In the genomic region with DNA sequence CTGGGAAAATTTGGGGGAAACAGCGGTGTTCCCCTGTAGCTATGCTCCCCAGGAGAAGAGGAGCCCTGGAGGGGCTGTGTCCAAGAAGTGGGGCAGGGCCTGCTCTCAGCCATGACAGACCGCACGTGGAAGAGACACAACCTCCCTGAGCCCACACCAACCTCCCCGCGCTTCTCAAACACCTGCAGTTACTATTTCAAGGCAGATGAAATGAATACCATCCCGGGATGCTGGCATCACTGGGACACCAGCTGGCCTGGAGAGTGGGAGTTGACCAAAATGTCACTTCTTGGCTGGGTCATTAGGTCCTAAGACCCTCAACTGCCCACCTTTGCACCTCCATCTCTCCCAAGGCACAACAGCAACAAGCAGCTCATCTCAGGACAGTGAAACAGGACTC, we compare ENCODE assay signal across 20 cellular contexts. TPM values are rescaled to one million over a fixed set of nuclear protein-coding genes. Genes with fewer than 3 reads are reported as not detected.
DNase-seq lines count a peak whose midpoint lies in the region; ATAC-seq and TF ChIP-seq lines count a peak whose summit lies in the region.
"Had no signal": no experiment of that assay in that cellular context is flagged by ENCODE, and none has a peak within 500 bp of the region (broad histone marks: within the 10 kb centered on the region; RNA-seq: fewer than 3 reads in every experiment).

No MANE protein-coding gene starts in this region.

- no peaks in the 10 kb centered on the region for H3K9me3 ChIP-seq in CD8-positive, alpha-beta T cell (ENCODE audit: low read length)
- H3K9me3 ChIP-seq in gastrocnemius medialis = no peaks in the 10 kb centered on the region

- H3K4me3 ChIP-seq in CD8-positive, alpha-beta T cell (ENCODE audit: low read depth, low read length) = no peak overlapping the region
- no peak overlapping the region for H3K4me3 ChIP-seq in gastrocnemius medialis

- no peaks in the 10 kb centered on the region for H3K4me1 ChIP-seq in CD8-positive, alpha-beta T cell (ENCODE audit: insufficient read depth, low read length)
- H3K4me1 ChIP-seq in gastrocnemius medialis = peaks cover 60 to 65% of the 10 kb centered on the region in 2 donors

- no peaks in the 10 kb centered on the region for H3K27me3 Mint-ChIP-seq in CD8-positive, alpha-beta T cell (ENCODE audit: low read depth)

- ATAC-seq in CD8-positive, alpha-beta T cell = no peak
- ATAC-seq in gastrocnemius medialis = peak; percentile 72 to 87
- no peak for ATAC-seq in GM18517 (IDR thresholded peaks at IDR 0.05; ENCODE audit: unreplicated experiment)
- ATAC-seq in GM19023 (IDR thresholded peaks at IDR 0.05; ENCODE audit: unreplicated experiment) = no peak
- ATAC-seq: Panc1 had no signal

- in situ Hi-C loops in gastrocnemius medialis (cut with MboI; ENCODE audit: low sequenced_read_pairs in 4 of 4) = no loop called here

- H3K27ac ChIP-seq in CD8-positive, alpha-beta T cell (ENCODE audit: low read depth, low read length) = no peak overlapping the region
- H3K27ac ChIP-seq in RWPE1 = 0 out of 2 replicates have a peak overlapping the region, but pooled peaks have one; percentile 0
- peak overlapping the region; percentile 67 to 76 (median 68) for H3K27ac ChIP-seq in gastrocnemius medialis

- no peak for DNase-seq in CD8-positive, alpha-beta T cell
- DNase-seq in RWPE1 (ENCODE audit: low spot score) = no peak
- DNase-seq in myocyte (ENCODE audit: low read depth) = peak; percentile 46
- peak; percentile 36 to 66 for DNase-seq in gastrocnemius medialis
- DNase-seq in activated CD4-positive, CD25-positive, alpha-beta regulatory T cell treated with anti-CD3 and anti-CD28 coated beads, Interleukin-2, amount 50 U/mL, for 72 hours = no peak
- DNase-seq: DMS153, DND-41, NCI-H1048, NCI-H1417, NCI-H1694, NCI-H226, NCI-H510A, SHP77 treated with DMSO at 0.1 percent for 48 hours had no signal

- CTCF ChIA-PET in CD8-positive, alpha-beta T cell (lab: Charles Lee) = interaction anchor here (1.1 to 9.4 kb wide), 4 partner anchors 8 to 91 kb away, joined by 3 to 58 read pairs (median 12); no protein-coding TSS in a partner anchor
- CTCF ChIA-PET in RWPE1 (lab: Yijun Ruan, JAX) = interaction anchor here (1.1 to 2.6 kb wide), 4 partner anchors 8 to 42 kb away, joined by 3 to 12 read pairs (median 7); no protein-coding TSS in a partner anchor

- H3K4me3 Mint-ChIP-seq in CD8-positive, alpha-beta T cell = no peak overlapping the region

- TF ChIP-seq CTCF in CD8-positive, alpha-beta T cell (IDR thresholded peaks at IDR 0.05) = no peak
- TF ChIP-seq CTCF in RWPE1 (conservative IDR thresholded peaks at IDR 0.05; ENCODE audit: low read depth) (no peak), gastrocnemius medialis (IDR thresholded peaks at IDR 0.05 in 4 of 5, conservative IDR thresholded peaks at IDR 0.05 in 1 of 5) (no peak)

- intact Hi-C loops in CD8-positive, alpha-beta T cell (cut with DNase I, micrococcal nuclease) = no loop called here
- intact Hi-C loops in gastrocnemius medialis (cut with DNase I; ENCODE audit: low total_unique reads) = loop anchor here (5.0 kb wide), 1 partner anchor 36 kb away; a partner anchor contains a TSS

- TF ChIP-seq POLR2A in gastrocnemius medialis (IDR thresholded peaks at IDR 0.05) = no peak

- peak overlapping the region; percentile 10 for H3K27ac Mint-ChIP-seq in CD8-positive, alpha-beta T cell

- H3K27me3 ChIP-seq in CD8-positive, alpha-beta T cell (ENCODE audit: insufficient read depth, low read length) = no peaks in the 10 kb centered on the region
- no peaks in the 10 kb centered on the region for H3K27me3 ChIP-seq in gastrocnemius medialis

- H3K4me1 Mint-ChIP-seq in CD8-positive, alpha-beta T cell (ENCODE audit: low read depth) = peaks cover 14% of the 10 kb centered on the region

- H3K36me3 Mint-ChIP-seq in CD8-positive, alpha-beta T cell = peaks cover 22% of the 10 kb centered on the region

- no peaks in the 10 kb centered on the region for H3K36me3 ChIP-seq in CD8-positive, alpha-beta T cell (ENCODE audit: insufficient read depth, low read length)
- H3K36me3 ChIP-seq in gastrocnemius medialis = peaks cover 0 to 5% of the 10 kb centered on the region in 2 donors

- no peaks in the 10 kb centered on the region for H3K9me3 Mint-ChIP-seq in CD8-positive, alpha-beta T cell

- POLR2A ChIA-PET in CD8-positive, alpha-beta T cell (lab: Charles Lee) = interaction anchor here (0.5 kb wide), 1 partner anchor 375 kb away, joined by 3 read pairs; no protein-coding TSS in a partner anchor
- POLR2A ChIA-PET in RWPE1 (lab: Yijun Ruan, JAX; ENCODE audit: low non-redundant PET) = no interaction called here

RNA-seq across cellular contexts. Expression of a gene that starts 32.0 kb away (rescaled TPM):
- 1 to 10 TPM; 2.0 to 2.6 TPM for total RNA-seq in CD8-positive, alpha-beta T cell
- total RNA-seq in myocyte (9.0 and 11.1 TPM in 2 replicates), gastrocnemius medialis (1 to 10 TPM in 3 of 4 donors, under 1 TPM in 1; 0.66 to 5.0 (median 2.5) TPM)
- polyA plus RNA-seq in myocyte (2012) = 22.2 TPM

RNA-seq across cellular contexts. Expression of a gene that starts 36.5 kb away (rescaled TPM):
- 10 to 100 TPM; 29.8 to 32.7 TPM for total RNA-seq in CD8-positive, alpha-beta T cell
- total RNA-seq in myocyte (12.7 and 21.1 TPM in 2 replicates), gastrocnemius medialis (10 to 100 TPM; 16.4 to 46.5 (median 32.4) TPM)
- 16.9 TPM for polyA plus RNA-seq in myocyte (2012)

RNA-seq across cellular contexts. Expression of a gene that starts 51.0 kb away (rescaled TPM):
- not detected for total RNA-seq in CD8-positive, alpha-beta T cell
- total RNA-seq in myocyte (not detected in 2 replicates), gastrocnemius medialis (not detected)
- polyA plus RNA-seq in myocyte (2012) = 0.08 TPM
- total RNA-seq: A172, H4, HT-29 had no signal
- polyA plus RNA-seq: BJ had no signal

Comparison
In these comparisons a context has a peak if more than half of its experiments do, and no peak if none do; other contexts are left out.
1. ATAC-seq: peak in gastrocnemius medialis (2 of 2); none in CD8-positive, alpha-beta T cell (single experiment), GM18517 (single experiment) and GM19023 (single experiment).
2. DNase-seq: peak in myocyte (single experiment) and gastrocnemius medialis (2 of 2); none in CD8-positive, alpha-beta T cell (0 of 7), RWPE1 (single experiment) and activated CD4-positive, CD25-positive, alpha-beta regulatory T cell treated with anti-CD3 and anti-CD28 coated beads, Interleukin-2, amount 50 U/mL, for 72 hours (single experiment).